1 cellular context compared by ENCODE assay signal in the genomic region with DNA sequence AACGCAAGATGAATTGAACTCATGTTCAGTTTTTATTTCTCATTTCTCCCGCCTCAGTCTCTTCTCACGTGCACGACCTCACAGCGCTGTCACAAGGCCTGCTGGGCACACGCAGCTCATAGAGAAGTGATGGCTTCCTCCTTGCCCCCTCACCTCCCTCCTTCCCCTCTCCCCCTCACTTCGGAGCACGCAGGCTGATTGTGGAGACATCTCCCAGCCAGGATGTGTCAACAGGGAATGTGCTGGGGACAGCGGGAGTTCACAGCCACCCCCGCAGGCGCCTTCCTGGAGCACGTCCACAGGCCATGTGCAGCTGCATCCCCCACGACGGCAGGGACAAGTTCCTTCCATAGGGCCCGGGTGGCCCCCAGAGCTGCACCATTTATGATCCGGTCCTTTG.
TF ChIP-seq lines count a peak whose summit lies in the region.

No MANE protein-coding gene starts in this region.

TF ChIP-seq in HepG2, 621 proteins besides CTCF, POLR2A, EP300 and RAD21:
- peak; percentile 25; the same call in 1 of the 2 replicates for TF ChIP-seq SALL1 (CRISPR knock-in tag; IDR thresholded peaks at IDR 0.05)
- TF ChIP-seq MEF2D (CRISPR knock-in tag; IDR thresholded peaks at IDR 0.05), result no peak
- TF ChIP-seq ZFX (CRISPR knock-in tag; IDR thresholded peaks at IDR 0.05; ENCODE audit: low read depth), result 0 out of 2 replicates have a peak, but pooled peaks have one; percentile 43
- no peak for TF ChIP-seq ZBTB1 (CRISPR knock-in tag; IDR thresholded peaks at IDR 0.05; ENCODE audit: borderline replicate concordance)
- TF ChIP-seq, protein P1, sequence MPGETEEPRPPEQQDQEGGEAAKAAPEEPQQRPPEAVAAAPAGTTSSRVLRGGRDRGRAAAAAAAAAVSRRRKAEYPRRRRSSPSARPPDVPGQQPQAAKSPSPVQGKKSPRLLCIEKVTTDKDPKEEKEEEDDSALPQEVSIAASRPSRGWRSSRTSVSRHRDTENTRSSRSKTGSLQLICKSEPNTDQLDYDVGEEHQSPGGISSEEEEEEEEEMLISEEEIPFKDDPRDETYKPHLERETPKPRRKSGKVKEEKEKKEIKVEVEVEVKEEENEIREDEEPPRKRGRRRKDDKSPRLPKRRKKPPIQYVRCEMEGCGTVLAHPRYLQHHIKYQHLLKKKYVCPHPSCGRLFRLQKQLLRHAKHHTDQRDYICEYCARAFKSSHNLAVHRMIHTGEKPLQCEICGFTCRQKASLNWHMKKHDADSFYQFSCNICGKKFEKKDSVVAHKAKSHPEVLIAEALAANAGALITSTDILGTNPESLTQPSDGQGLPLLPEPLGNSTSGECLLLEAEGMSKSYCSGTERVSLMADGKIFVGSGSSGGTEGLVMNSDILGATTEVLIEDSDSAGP (CRISPR knock-in tag; IDR thresholded peaks at IDR 0.05; ENCODE audit: borderline replicate concordance), result 0 out of 2 replicates have a peak, but pooled peaks have one; percentile 27
- no peak for TF ChIP-seq ZNF17 (CRISPR knock-in tag; IDR thresholded peaks at IDR 0.05)
- peak; percentile 39 for TF ChIP-seq ZNF883 (CRISPR knock-in tag; IDR thresholded peaks at IDR 0.05; ENCODE audit: not compliant biosample characterization)
- no peak for TF ChIP-seq RFX1 (IDR thresholded peaks at IDR 0.05)
- no peak for TF ChIP-seq TMF1 (CRISPR knock-in tag; IDR thresholded peaks at IDR 0.05; ENCODE audit: low read depth)
- TF ChIP-seq, protein P2, sequence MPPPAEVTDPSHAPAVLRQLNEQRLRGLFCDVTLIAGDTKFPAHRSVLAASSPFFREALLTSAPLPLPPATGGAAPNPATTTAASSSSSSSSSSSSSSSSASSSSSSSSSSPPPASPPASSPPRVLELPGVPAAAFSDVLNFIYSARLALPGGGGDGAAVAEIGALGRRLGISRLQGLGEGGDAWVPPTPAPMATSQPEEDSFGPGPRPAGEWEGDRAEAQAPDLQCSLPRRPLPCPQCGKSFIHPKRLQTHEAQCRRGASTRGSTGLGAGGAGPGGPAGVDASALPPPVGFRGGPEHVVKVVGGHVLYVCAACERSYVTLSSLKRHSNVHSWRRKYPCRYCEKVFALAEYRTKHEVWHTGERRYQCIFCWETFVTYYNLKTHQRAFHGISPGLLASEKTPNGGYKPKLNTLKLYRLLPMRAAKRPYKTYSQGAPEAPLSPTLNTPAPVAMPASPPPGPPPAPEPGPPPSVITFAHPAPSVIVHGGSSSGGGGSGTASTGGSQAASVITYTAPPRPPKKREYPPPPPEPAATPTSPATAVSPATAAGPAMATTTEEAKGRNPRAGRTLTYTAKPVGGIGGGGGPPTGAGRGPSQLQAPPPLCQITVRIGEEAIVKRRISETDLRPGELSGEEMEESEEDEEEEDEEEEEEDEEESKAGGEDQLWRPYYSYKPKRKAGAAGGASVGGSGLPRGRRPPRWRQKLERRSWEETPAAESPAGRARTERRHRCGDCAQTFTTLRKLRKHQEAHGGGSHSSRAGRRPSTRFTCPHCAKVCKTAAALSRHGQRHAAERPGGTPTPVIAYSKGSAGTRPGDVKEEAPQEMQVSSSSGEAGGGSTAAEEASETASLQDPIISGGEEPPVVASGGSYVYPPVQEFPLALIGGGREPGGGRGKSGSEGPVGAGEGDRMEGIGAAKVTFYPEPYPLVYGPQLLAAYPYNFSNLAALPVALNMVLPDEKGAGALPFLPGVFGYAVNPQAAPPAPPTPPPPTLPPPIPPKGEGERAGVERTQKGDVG (CRISPR knock-in tag; IDR thresholded peaks at IDR 0.05; ENCODE audit: borderline replicate concordance), result peak; percentile 90; the same call in 1 of the 2 replicates
- no peak for TF ChIP-seq ZNF841 (CRISPR knock-in tag; IDR thresholded peaks at IDR 0.05; ENCODE audit: borderline replicate concordance)
- TF ChIP-seq ZNF557 (CRISPR knock-in tag; IDR thresholded peaks at IDR 0.05), result no peak
- no peak for TF ChIP-seq DPF2 (CRISPR knock-in tag; IDR thresholded peaks at IDR 0.05; ENCODE audit: borderline replicate concordance, low read depth)
- no peak for TF ChIP-seq FOXA1 (IDR thresholded peaks at IDR 0.05)
- peak; percentile 42; the same call in 1 of the 2 replicates for TF ChIP-seq FOXA1 (CRISPR knock-in tag; IDR thresholded peaks at IDR 0.05)
- TF ChIP-seq, protein P3, sequence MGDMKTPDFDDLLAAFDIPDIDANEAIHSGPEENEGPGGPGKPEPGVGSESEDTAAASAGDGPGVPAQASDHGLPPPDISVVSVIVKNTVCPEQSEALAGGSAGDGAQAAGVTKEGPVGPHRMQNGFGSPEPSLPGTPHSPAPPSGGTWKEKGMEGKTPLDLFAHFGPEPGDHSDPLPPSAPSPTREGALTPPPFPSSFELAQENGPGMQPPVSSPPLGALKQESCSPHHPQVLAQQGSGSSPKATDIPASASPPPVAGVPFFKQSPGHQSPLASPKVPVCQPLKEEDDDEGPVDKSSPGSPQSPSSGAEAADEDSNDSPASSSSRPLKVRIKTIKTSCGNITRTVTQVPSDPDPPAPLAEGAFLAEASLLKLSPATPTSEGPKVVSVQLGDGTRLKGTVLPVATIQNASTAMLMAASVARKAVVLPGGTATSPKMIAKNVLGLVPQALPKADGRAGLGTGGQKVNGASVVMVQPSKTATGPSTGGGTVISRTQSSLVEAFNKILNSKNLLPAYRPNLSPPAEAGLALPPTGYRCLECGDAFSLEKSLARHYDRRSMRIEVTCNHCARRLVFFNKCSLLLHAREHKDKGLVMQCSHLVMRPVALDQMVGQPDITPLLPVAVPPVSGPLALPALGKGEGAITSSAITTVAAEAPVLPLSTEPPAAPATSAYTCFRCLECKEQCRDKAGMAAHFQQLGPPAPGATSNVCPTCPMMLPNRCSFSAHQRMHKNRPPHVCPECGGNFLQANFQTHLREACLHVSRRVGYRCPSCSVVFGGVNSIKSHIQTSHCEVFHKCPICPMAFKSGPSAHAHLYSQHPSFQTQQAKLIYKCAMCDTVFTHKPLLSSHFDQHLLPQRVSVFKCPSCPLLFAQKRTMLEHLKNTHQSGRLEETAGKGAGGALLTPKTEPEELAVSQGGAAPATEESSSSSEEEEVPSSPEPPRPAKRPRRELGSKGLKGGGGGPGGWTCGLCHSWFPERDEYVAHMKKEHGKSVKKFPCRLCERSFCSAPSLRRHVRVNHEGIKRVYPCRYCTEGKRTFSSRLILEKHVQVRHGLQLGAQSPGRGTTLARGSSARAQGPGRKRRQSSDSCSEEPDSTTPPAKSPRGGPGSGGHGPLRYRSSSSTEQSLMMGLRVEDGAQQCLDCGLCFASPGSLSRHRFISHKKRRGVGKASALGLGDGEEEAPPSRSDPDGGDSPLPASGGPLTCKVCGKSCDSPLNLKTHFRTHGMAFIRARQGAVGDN (CRISPR knock-in tag; IDR thresholded peaks at IDR 0.05), result peak; percentile 98
- TF ChIP-seq ETV5 (CRISPR knock-in tag; IDR thresholded peaks at IDR 0.05; ENCODE audit: borderline replicate concordance), result 0 out of 2 replicates have a peak, but pooled peaks have one; percentile 17
- no peak for TF ChIP-seq ZNF232 (CRISPR knock-in tag; IDR thresholded peaks at IDR 0.05; ENCODE audit: borderline replicate concordance)
- TF ChIP-seq, protein P4, sequence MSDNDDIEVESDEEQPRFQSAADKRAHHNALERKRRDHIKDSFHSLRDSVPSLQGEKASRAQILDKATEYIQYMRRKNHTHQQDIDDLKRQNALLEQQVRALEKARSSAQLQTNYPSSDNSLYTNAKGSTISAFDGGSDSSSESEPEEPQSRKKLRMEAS (IDR thresholded peaks at IDR 0.05), result peak; percentile 77
- no peak for TF ChIP-seq ZNF256 (CRISPR knock-in tag; conservative IDR thresholded peaks at IDR 0.05)
- TF ChIP-seq, protein P5, sequence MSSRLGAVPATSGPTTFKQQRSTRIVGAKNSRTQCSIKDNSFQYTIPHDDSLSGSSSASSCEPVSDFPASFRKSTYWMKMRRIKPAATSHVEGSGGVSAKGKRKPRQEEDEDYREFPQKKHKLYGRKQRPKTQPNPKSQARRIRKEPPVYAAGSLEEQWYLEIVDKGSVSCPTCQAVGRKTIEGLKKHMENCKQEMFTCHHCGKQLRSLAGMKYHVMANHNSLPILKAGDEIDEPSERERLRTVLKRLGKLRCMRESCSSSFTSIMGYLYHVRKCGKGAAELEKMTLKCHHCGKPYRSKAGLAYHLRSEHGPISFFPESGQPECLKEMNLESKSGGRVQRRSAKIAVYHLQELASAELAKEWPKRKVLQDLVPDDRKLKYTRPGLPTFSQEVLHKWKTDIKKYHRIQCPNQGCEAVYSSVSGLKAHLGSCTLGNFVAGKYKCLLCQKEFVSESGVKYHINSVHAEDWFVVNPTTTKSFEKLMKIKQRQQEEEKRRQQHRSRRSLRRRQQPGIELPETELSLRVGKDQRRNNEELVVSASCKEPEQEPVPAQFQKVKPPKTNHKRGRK (CRISPR knock-in tag; IDR thresholded peaks at IDR 0.05), result no peak
- TF ChIP-seq, protein P6, sequence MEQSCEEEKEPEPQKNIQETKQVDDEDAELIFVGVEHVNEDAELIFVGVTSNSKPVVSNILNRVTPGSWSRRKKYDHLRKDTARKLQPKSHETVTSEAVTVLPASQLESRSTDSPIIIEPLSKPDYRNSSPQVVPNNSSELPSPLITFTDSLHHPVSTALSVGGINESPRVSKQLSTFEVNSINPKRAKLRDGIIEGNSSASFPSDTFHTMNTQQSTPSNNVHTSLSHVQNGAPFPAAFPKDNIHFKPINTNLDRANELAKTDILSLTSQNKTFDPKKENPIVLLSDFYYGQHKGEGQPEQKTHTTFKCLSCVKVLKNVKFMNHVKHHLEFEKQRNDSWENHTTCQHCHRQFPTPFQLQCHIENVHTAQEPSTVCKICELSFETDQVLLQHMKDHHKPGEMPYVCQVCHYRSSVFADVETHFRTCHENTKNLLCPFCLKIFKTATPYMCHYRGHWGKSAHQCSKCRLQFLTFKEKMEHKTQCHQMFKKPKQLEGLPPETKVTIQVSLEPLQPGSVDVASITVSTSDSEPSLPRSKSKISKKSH (CRISPR knock-in tag; IDR thresholded peaks at IDR 0.05; ENCODE audit: borderline replicate concordance), result 0 out of 2 replicates have a peak, but pooled peaks have one; percentile 30
- peak; percentile 98 for TF ChIP-seq ZBTB38 (CRISPR knock-in tag; IDR thresholded peaks at IDR 0.05)
- no peak for TF ChIP-seq GLI4 (CRISPR knock-in tag; IDR thresholded peaks at IDR 0.05; ENCODE audit: borderline replicate concordance)
- TF ChIP-seq HOXA5 (CRISPR knock-in tag; IDR thresholded peaks at IDR 0.05), result no peak
- no peak for TF ChIP-seq KLF9 (CRISPR knock-in tag; IDR thresholded peaks at IDR 0.05; ENCODE audit: low read depth)
- TF ChIP-seq FOSL1 (CRISPR knock-in tag; IDR thresholded peaks at IDR 0.05; ENCODE audit: borderline replicate concordance), result no peak
- TF ChIP-seq, protein P7, sequence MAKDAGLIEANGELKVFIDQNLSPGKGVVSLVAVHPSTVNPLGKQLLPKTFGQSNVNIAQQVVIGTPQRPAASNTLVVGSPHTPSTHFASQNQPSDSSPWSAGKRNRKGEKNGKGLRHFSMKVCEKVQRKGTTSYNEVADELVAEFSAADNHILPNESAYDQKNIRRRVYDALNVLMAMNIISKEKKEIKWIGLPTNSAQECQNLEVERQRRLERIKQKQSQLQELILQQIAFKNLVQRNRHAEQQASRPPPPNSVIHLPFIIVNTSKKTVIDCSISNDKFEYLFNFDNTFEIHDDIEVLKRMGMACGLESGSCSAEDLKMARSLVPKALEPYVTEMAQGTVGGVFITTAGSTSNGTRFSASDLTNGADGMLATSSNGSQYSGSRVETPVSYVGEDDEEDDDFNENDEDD (CRISPR knock-in tag; IDR thresholded peaks at IDR 0.05; ENCODE audit: borderline replicate concordance), result peak; percentile 65; the same call in 1 of the 2 replicates
- TF ChIP-seq, protein P8, sequence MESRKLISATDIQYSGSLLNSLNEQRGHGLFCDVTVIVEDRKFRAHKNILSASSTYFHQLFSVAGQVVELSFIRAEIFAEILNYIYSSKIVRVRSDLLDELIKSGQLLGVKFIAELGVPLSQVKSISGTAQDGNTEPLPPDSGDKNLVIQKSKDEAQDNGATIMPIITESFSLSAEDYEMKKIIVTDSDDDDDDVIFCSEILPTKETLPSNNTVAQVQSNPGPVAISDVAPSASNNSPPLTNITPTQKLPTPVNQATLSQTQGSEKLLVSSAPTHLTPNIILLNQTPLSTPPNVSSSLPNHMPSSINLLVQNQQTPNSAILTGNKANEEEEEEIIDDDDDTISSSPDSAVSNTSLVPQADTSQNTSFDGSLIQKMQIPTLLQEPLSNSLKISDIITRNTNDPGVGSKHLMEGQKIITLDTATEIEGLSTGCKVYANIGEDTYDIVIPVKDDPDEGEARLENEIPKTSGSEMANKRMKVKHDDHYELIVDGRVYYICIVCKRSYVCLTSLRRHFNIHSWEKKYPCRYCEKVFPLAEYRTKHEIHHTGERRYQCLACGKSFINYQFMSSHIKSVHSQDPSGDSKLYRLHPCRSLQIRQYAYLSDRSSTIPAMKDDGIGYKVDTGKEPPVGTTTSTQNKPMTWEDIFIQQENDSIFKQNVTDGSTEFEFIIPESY (CRISPR knock-in tag; IDR thresholded peaks at IDR 0.05), result peak; percentile 94
- TF ChIP-seq ZSCAN31 (CRISPR knock-in tag; IDR thresholded peaks at IDR 0.05; ENCODE audit: low read depth), result 0 out of 2 replicates have a peak, but pooled peaks have one; percentile 28
- peak; percentile 21; the same call in 1 of the 2 replicates for TF ChIP-seq ZFY (CRISPR knock-in tag; IDR thresholded peaks at IDR 0.05)
- TF ChIP-seq ETV6 (CRISPR knock-in tag; conservative IDR thresholded peaks at IDR 0.05), result no peak
- no peak for TF ChIP-seq ZFP36 (IDR thresholded peaks at IDR 0.05; ENCODE audit: borderline replicate concordance, low read depth, low read length, partially characterized antibody)
- TF ChIP-seq, protein P9, sequence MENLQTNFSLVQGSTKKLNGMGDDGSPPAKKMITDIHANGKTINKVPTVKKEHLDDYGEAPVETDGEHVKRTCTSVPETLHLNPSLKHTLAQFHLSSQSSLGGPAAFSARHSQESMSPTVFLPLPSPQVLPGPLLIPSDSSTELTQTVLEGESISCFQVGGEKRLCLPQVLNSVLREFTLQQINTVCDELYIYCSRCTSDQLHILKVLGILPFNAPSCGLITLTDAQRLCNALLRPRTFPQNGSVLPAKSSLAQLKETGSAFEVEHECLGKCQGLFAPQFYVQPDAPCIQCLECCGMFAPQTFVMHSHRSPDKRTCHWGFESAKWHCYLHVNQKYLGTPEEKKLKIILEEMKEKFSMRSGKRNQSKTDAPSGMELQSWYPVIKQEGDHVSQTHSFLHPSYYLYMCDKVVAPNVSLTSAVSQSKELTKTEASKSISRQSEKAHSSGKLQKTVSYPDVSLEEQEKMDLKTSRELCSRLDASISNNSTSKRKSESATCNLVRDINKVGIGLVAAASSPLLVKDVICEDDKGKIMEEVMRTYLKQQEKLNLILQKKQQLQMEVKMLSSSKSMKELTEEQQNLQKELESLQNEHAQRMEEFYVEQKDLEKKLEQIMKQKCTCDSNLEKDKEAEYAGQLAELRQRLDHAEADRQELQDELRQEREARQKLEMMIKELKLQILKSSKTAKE (CRISPR knock-in tag; IDR thresholded peaks at IDR 0.05; ENCODE audit: borderline replicate concordance), result no peak
- TF ChIP-seq ZNF598 (CRISPR knock-in tag; IDR thresholded peaks at IDR 0.05; ENCODE audit: borderline replicate concordance), result peak; percentile 74; the same call in 1 of the 2 replicates
- TF ChIP-seq JDP2 (CRISPR knock-in tag; IDR thresholded peaks at IDR 0.05; ENCODE audit: borderline replicate concordance), result no peak
